In genomic region chr17:14595656-14596055, GRCh38 we compare ENCODE assay signal across 9 cellular contexts.
"Had no signal": no experiment of that assay in that cellular context is flagged by ENCODE, and none has a peak within 500 bp of the region (broad histone marks: within the 10 kb centered on the region; RNA-seq: fewer than 3 reads in every experiment).

No MANE protein-coding gene starts in this region.

- ATAC-seq: GM23338, HCT116, K562 had no signal

- H3K4me3 ChIP-seq: GM23338, HAP-1, K562 had no signal

- H3K4me1 ChIP-seq: HAP-1 had no signal

- H2AFZ ChIP-seq: GM23338 had no signal

- H3K36me3 ChIP-seq: HAP-1 had no signal

- FAIRE-seq: HTR-8/SVneo, K562 had no signal

- DNase-seq: H7, HFFc6, IMR-90, KG1 had no signal

- H3K4me2 ChIP-seq: GM23338 had no signal
